ENCODE assay signal across 13 cellular contexts in genomic region chr2:160315337-160315736, GRCh38.
DNase-seq lines count a peak whose midpoint lies in the region; ATAC-seq, FAIRE-seq and TF ChIP-seq lines count a peak whose summit lies in the region.
"Had no signal": no experiment of that assay in that cellular context is flagged by ENCODE, and none has a peak within 500 bp of the region (broad histone marks: within the 10 kb centered on the region; RNA-seq: fewer than 3 reads in every experiment).

No MANE protein-coding gene starts in this region.

- no peaks in the 10 kb centered on the region for H3K9me3 ChIP-seq in A549
- H3K9me3 ChIP-seq: uterus had no signal

- H3K4me3 ChIP-seq in A549: no peak overlapping the region
- H3K4me3 ChIP-seq in brain microvascular endothelial cell (ENCODE audit: low read depth, low read length): no peak overlapping the region
- H3K4me3 ChIP-seq in dorsolateral prefrontal cortex: no peak overlapping the region
- H3K4me3 ChIP-seq: uterus had no signal

- H3K27ac ChIP-seq in A549: no peak overlapping the region
- H3K27ac ChIP-seq in brain microvascular endothelial cell: no peak overlapping the region
- H3K27ac ChIP-seq in dorsolateral prefrontal cortex: no peak overlapping the region
- H3K27ac ChIP-seq: uterus had no signal

- WGBS in A549 (ENCODE audit: missing lambda C conversion rate): 69% methylated on average over 2 of the region's 2 CpGs

- ATAC-seq in A549 (no peak; a peak in 1 of 6 replicates), HG03095 (IDR thresholded peaks at IDR 0.05; ENCODE audit: unreplicated experiment) (no peak)
- ATAC-seq: naive thymus-derived CD4-positive, alpha-beta T cell had no signal

- TF ChIP-seq RAD21 in A549 (conservative IDR thresholded peaks at IDR 0.05 in 1 of 2, IDR thresholded peaks at IDR 0.05 in 1 of 2): no peak

- H3K4me2 ChIP-seq in A549: no peak overlapping the region

- H3K36me3 ChIP-seq in brain microvascular endothelial cell (replicated peaks): peaks cover 2% of the 10 kb centered on the region
- H3K36me3 ChIP-seq: uterus had no signal

- H3K4me1 ChIP-seq in A549: peaks cover 28% of the 10 kb centered on the region; the same call in 2 of the 3 replicates

- no peak for DNase-seq in A549 (ENCODE audit: low read depth in 1 of 2, low spot score in 1 of 2)
- peak; percentile 43 for DNase-seq in ELR (ENCODE audit: low read depth)
- peak; percentile 34 for DNase-seq in astrocyte of the hippocampus (ENCODE audit: low read depth, low spot score)
- peak; percentile 11 for DNase-seq in hepatic stellate cell (ENCODE audit: low spot score)
- no peak for DNase-seq in brain microvascular endothelial cell
- no peak for DNase-seq in activated gamma-delta T cell treated with Interleukin-2 at 50 U/mL for 16 hours
- no peak for DNase-seq in dorsolateral prefrontal cortex
- DNase-seq: activated naive CD4-positive, alpha-beta T cell; naive thymus-derived CD4-positive, alpha-beta T cell; NCI-H1092; uterus had no signal

- POLR2A ChIA-PET in A549 (lab: Yijun Ruan, JAX): no interaction called here

- intact Hi-C loops in dorsolateral prefrontal cortex (cut with DNase I): no loop called here

- no peak for TF ChIP-seq POLR2A in A549 (IDR thresholded peaks at IDR 0.05; ENCODE audit: low read length)

- FAIRE-seq in A549 (lab: Jason Lieb, UNC): peak; percentile 43
- FAIRE-seq: GM18507 had no signal

- H3K27me3 ChIP-seq in brain microvascular endothelial cell (replicated peaks) (no peaks in the 10 kb centered on the region), dorsolateral prefrontal cortex (no peaks in the 10 kb centered on the region)
- H3K27me3 ChIP-seq: uterus had no signal

- no peak for TF ChIP-seq CTCF in A549 (IDR thresholded peaks at IDR 0.05)
- no peak for TF ChIP-seq CTCF in brain microvascular endothelial cell (IDR thresholded peaks at IDR 0.05; ENCODE audit: low read depth, low read length, missing control alignments)
- TF ChIP-seq CTCF in dorsolateral prefrontal cortex (IDR thresholded peaks at IDR 0.05 in 54 of 56, conservative IDR thresholded peaks at IDR 0.05 in 2 of 56; ENCODE audit: low read depth in 1 of 56, partially characterized antibody in 56 of 56): no peak

- in situ Hi-C loops in brain microvascular endothelial cell (cut with HindIII; ENCODE audit: low pct_ligation_motif_present, low sequenced_read_pairs): no loop called here

- no peak for TF ChIP-seq EP300 in A549 (IDR thresholded peaks at IDR 0.05)

- CTCF ChIA-PET in A549 (lab: Yijun Ruan, JAX): interaction anchor here (1.0 to 3.3 kb wide), 3 partner anchors 9 to 17 kb away, joined by 3 to 17 read pairs (median 3); no protein-coding TSS in a partner anchor

TF ChIP-seq in A549, 52 proteins besides CTCF, POLR2A, EP300 and RAD21:
- TF ChIP-seq CHD2 (IDR thresholded peaks at IDR 0.05; ENCODE audit: low read length, partially characterized antibody) (no peak), RARB (CRISPR knock-in tag; IDR thresholded peaks at IDR 0.05) (no peak), ZFP36 (IDR thresholded peaks at IDR 0.05; ENCODE audit: borderline replicate concordance, partially characterized antibody) (no peak), RFX5 (IDR thresholded peaks at IDR 0.05) (no peak), CBX8 (IDR thresholded peaks at IDR 0.05) (no peak), ZSCAN20 (CRISPR knock-in tag; IDR thresholded peaks at IDR 0.05) (no peak), CHD4 (IDR thresholded peaks at IDR 0.05; ENCODE audit: borderline replicate concordance) (no peak), ESRRA (IDR thresholded peaks at IDR 0.05; ENCODE audit: borderline replicate concordance, low read length) (no peak), HDAC2 (IDR thresholded peaks at IDR 0.05) (no peak)
- TF ChIP-seq, protein P1, sequence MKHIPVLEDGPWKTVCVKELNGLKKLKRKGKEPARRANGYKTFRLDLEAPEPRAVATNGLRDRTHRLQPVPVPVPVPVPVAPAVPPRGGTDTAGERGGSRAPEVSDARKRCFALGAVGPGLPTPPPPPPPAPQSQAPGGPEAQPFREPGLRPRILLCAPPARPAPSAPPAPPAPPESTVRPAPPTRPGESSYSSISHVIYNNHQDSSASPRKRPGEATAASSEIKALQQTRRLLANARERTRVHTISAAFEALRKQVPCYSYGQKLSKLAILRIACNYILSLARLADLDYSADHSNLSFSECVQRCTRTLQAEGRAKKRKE (CRISPR knock-in tag; IDR thresholded peaks at IDR 0.05; ENCODE audit: low read depth): no peak
- TF ChIP-seq, protein P2, sequence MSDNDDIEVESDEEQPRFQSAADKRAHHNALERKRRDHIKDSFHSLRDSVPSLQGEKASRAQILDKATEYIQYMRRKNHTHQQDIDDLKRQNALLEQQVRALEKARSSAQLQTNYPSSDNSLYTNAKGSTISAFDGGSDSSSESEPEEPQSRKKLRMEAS (IDR thresholded peaks at IDR 0.05): no peak

Comparison
In these comparisons a context has a peak if more than half of its experiments do, and no peak if none do; other contexts are left out.
1. DNase-seq: peak in ELR (single experiment), astrocyte of the hippocampus (single experiment) and hepatic stellate cell (single experiment); none in A549 (0 of 2), brain microvascular endothelial cell (single experiment), activated gamma-delta T cell treated with Interleukin-2 at 50 U/mL for 16 hours (single experiment) and dorsolateral prefrontal cortex (0 of 10).